Comparison of ENCODE assay signal across 1 cellular context in the genomic region with DNA sequence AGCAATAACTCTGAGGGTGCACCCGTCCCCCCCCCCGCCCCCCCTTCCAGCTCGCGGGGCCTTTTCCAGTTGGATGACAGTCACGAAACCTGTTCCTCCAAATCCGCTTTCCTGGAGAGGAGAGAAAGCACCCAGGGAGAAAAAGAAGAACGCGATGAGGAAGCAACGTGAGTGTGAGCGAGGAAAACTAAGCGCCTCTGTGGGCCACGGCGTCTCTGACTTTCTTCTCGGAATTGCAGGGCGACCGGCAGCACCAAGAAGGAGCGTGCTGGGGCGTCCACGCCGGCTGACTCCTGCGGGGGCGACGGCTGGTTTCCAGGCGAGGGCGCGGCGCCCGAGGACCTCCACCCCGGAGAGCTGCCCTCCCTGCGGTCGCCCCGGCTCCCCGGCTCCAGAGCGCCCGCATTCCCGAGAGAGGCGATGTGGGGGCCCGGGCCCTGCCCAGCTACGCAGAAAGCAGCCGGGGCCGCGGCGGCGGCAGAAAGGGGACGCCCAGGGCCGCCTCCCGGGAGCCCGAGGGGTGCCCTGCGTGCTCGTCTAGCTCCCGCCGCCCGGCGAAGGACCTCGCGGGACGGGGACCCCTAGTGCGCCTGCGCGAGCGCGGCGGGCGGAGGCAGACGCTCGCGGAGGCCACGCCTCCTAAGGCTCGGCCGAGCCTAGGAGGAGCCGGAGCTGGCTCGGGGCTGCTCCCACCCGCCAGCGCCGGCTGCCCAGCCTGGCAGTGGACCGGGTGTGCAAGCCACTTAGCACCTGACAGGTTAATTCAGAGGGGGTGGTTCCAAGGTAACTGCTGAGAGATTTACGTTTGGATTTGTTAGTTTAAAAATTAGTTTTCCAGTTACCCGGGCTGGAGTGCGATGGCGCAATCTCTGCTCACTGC.
TF ChIP-seq lines count a peak whose summit lies in the region.

No MANE protein-coding gene starts in this region.

TF ChIP-seq in K562, 482 proteins besides CTCF, POLR2A, EP300 and RAD21 (continues in another document):
- TF ChIP-seq NFATC3 (IDR thresholded peaks at IDR 0.05) (peak; percentile 100), ZKSCAN3 (CRISPR knock-in tag; IDR thresholded peaks at IDR 0.05) (no peak), POLR2G (IDR thresholded peaks at IDR 0.05; ENCODE audit: low read depth, low read length) (peak; percentile 91), MYNN (IDR thresholded peaks at IDR 0.05) (no peak), MYNN (CRISPR knock-in tag; IDR thresholded peaks at IDR 0.05) (no peak), CCNT2 (IDR thresholded peaks at IDR 0.05; ENCODE audit: borderline replicate concordance, extremely low read depth, insufficient read length, low read depth, low read length) (peak; percentile 54), KDM2B (CRISPR knock-in tag; IDR thresholded peaks at IDR 0.05) (peak; percentile 100), BCOR (IDR thresholded peaks at IDR 0.05) (peak; percentile 94), RB1 (IDR thresholded peaks at IDR 0.05; ENCODE audit: low read depth) (peak; percentile 76), SP1 (CRISPR knock-in tag; IDR thresholded peaks at IDR 0.05) (0 out of 2 replicates have a peak, but pooled peaks have one; percentile 16), TAF1 (IDR thresholded peaks at IDR 0.05; ENCODE audit: control insufficient read depth, extremely low read depth, insufficient read depth, low read length, severe bottlenecking) (peak; percentile 57), KLF16 (IDR thresholded peaks at IDR 0.05) (0 out of 2 replicates have a peak, but pooled peaks have one; percentile 7), CTBP1 (IDR thresholded peaks at IDR 0.05; ENCODE audit: borderline replicate concordance) (peak; percentile 83), RBBP5 (IDR thresholded peaks at IDR 0.05; ENCODE audit: borderline replicate concordance, insufficient read depth, low read length, poor library complexity, severe bottlenecking) (peak; percentile 58), HMGN3 (IDR thresholded peaks at IDR 0.05; ENCODE audit: borderline replicate concordance, extremely low read depth, insufficient read length, low read depth, low read length) (peak; percentile 58), MEF2D (tag; conservative IDR thresholded peaks at IDR 0.05; ENCODE audit: low read depth) (no peak), HNRNPK (IDR thresholded peaks at IDR 0.05; ENCODE audit: low read depth, low read length, poor library complexity, severe bottlenecking) (no peak), MAZ (CRISPR knock-in tag; conservative IDR thresholded peaks at IDR 0.05 in 1 of 2, IDR thresholded peaks at IDR 0.05 in 1 of 2) (peak; percentile 31 to 75; a peak in 3 of 4 replicates), YY1 (IDR thresholded peaks at IDR 0.05; ENCODE audit: borderline replicate concordance in 1 of 3, control insufficient read depth in 1 of 3, extremely low read depth in 1 of 3, insufficient read depth in 3 of 3, insufficient read length in 1 of 3, insufficient replicate concordance in 2 of 3, low read depth in 1 of 3, low read length in 2 of 3) (peak in 1 of 3 experiments; percentile 23), ATF7 (IDR thresholded peaks at IDR 0.05) (0 out of 2 replicates have a peak, but pooled peaks have one; percentile 48), CXXC5 (CRISPR knock-in tag; IDR thresholded peaks at IDR 0.05) (peak; percentile 67; the same call in 1 of the 2 replicates), EGR1 (conservative IDR thresholded peaks at IDR 0.05) (0 out of 2 replicates have a peak, but pooled peaks have one; percentile 20), ZBTB1 (CRISPR knock-in tag; IDR thresholded peaks at IDR 0.05; ENCODE audit: borderline replicate concordance, low read depth) (peak; percentile 68; the same call in 1 of the 2 replicates), MEIS2 (IDR thresholded peaks at IDR 0.05; ENCODE audit: partially characterized antibody) (peak; percentile 61), RBFOX2 (IDR thresholded peaks at IDR 0.05; ENCODE audit: low read depth, low read length) (peak; percentile 88), KAT7 (CRISPR knock-in tag; IDR thresholded peaks at IDR 0.05; ENCODE audit: borderline replicate concordance) (peak; percentile 56; the same call in 1 of the 2 replicates), BRD9 (IDR thresholded peaks at IDR 0.05; ENCODE audit: low read depth, partially characterized antibody) (no peak), ZBTB7A (IDR thresholded peaks at IDR 0.05; ENCODE audit: borderline replicate concordance, control insufficient read depth, low read depth, low read length) (peak; percentile 46; the same call in 1 of the 2 replicates), POLR2AphosphoS2 (IDR thresholded peaks at IDR 0.05; ENCODE audit: low read length) (no peak), SIN3A (IDR thresholded peaks at IDR 0.05; ENCODE audit: borderline replicate concordance in 2 of 2, control insufficient read depth in 1 of 2, low read depth in 2 of 2, low read length in 2 of 2) (0 out of 4 replicates have a peak, but pooled peaks of 1 of the 2 experiments have one; percentile 34)
- TF ChIP-seq, protein P1, sequence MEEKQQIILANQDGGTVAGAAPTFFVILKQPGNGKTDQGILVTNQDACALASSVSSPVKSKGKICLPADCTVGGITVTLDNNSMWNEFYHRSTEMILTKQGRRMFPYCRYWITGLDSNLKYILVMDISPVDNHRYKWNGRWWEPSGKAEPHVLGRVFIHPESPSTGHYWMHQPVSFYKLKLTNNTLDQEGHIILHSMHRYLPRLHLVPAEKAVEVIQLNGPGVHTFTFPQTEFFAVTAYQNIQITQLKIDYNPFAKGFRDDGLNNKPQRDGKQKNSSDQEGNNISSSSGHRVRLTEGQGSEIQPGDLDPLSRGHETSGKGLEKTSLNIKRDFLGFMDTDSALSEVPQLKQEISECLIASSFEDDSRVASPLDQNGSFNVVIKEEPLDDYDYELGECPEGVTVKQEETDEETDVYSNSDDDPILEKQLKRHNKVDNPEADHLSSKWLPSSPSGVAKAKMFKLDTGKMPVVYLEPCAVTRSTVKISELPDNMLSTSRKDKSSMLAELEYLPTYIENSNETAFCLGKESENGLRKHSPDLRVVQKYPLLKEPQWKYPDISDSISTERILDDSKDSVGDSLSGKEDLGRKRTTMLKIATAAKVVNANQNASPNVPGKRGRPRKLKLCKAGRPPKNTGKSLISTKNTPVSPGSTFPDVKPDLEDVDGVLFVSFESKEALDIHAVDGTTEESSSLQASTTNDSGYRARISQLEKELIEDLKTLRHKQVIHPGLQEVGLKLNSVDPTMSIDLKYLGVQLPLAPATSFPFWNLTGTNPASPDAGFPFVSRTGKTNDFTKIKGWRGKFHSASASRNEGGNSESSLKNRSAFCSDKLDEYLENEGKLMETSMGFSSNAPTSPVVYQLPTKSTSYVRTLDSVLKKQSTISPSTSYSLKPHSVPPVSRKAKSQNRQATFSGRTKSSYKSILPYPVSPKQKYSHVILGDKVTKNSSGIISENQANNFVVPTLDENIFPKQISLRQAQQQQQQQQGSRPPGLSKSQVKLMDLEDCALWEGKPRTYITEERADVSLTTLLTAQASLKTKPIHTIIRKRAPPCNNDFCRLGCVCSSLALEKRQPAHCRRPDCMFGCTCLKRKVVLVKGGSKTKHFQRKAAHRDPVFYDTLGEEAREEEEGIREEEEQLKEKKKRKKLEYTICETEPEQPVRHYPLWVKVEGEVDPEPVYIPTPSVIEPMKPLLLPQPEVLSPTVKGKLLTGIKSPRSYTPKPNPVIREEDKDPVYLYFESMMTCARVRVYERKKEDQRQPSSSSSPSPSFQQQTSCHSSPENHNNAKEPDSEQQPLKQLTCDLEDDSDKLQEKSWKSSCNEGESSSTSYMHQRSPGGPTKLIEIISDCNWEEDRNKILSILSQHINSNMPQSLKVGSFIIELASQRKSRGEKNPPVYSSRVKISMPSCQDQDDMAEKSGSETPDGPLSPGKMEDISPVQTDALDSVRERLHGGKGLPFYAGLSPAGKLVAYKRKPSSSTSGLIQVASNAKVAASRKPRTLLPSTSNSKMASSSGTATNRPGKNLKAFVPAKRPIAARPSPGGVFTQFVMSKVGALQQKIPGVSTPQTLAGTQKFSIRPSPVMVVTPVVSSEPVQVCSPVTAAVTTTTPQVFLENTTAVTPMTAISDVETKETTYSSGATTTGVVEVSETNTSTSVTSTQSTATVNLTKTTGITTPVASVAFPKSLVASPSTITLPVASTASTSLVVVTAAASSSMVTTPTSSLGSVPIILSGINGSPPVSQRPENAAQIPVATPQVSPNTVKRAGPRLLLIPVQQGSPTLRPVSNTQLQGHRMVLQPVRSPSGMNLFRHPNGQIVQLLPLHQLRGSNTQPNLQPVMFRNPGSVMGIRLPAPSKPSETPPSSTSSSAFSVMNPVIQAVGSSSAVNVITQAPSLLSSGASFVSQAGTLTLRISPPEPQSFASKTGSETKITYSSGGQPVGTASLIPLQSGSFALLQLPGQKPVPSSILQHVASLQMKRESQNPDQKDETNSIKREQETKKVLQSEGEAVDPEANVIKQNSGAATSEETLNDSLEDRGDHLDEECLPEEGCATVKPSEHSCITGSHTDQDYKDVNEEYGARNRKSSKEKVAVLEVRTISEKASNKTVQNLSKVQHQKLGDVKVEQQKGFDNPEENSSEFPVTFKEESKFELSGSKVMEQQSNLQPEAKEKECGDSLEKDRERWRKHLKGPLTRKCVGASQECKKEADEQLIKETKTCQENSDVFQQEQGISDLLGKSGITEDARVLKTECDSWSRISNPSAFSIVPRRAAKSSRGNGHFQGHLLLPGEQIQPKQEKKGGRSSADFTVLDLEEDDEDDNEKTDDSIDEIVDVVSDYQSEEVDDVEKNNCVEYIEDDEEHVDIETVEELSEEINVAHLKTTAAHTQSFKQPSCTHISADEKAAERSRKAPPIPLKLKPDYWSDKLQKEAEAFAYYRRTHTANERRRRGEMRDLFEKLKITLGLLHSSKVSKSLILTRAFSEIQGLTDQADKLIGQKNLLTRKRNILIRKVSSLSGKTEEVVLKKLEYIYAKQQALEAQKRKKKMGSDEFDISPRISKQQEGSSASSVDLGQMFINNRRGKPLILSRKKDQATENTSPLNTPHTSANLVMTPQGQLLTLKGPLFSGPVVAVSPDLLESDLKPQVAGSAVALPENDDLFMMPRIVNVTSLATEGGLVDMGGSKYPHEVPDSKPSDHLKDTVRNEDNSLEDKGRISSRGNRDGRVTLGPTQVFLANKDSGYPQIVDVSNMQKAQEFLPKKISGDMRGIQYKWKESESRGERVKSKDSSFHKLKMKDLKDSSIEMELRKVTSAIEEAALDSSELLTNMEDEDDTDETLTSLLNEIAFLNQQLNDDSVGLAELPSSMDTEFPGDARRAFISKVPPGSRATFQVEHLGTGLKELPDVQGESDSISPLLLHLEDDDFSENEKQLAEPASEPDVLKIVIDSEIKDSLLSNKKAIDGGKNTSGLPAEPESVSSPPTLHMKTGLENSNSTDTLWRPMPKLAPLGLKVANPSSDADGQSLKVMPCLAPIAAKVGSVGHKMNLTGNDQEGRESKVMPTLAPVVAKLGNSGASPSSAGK (IDR thresholded peaks at IDR 0.05) = peak; percentile 63
- TF ChIP-seq, protein P2, sequence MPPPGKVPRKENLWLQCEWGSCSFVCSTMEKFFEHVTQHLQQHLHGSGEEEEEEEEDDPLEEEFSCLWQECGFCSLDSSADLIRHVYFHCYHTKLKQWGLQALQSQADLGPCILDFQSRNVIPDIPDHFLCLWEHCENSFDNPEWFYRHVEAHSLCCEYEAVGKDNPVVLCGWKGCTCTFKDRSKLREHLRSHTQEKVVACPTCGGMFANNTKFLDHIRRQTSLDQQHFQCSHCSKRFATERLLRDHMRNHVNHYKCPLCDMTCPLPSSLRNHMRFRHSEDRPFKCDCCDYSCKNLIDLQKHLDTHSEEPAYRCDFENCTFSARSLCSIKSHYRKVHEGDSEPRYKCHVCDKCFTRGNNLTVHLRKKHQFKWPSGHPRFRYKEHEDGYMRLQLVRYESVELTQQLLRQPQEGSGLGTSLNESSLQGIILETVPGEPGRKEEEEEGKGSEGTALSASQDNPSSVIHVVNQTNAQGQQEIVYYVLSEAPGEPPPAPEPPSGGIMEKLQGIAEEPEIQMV (tag; conservative IDR thresholded peaks at IDR 0.05; ENCODE audit: low read depth) = no peak
- TF ChIP-seq, protein P3, sequence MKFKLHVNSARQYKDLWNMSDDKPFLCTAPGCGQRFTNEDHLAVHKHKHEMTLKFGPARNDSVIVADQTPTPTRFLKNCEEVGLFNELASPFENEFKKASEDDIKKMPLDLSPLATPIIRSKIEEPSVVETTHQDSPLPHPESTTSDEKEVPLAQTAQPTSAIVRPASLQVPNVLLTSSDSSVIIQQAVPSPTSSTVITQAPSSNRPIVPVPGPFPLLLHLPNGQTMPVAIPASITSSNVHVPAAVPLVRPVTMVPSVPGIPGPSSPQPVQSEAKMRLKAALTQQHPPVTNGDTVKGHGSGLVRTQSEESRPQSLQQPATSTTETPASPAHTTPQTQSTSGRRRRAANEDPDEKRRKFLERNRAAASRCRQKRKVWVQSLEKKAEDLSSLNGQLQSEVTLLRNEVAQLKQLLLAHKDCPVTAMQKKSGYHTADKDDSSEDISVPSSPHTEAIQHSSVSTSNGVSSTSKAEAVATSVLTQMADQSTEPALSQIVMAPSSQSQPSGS (CRISPR knock-in tag; IDR thresholded peaks at IDR 0.05) = no peak
- TF ChIP-seq, protein P4, sequence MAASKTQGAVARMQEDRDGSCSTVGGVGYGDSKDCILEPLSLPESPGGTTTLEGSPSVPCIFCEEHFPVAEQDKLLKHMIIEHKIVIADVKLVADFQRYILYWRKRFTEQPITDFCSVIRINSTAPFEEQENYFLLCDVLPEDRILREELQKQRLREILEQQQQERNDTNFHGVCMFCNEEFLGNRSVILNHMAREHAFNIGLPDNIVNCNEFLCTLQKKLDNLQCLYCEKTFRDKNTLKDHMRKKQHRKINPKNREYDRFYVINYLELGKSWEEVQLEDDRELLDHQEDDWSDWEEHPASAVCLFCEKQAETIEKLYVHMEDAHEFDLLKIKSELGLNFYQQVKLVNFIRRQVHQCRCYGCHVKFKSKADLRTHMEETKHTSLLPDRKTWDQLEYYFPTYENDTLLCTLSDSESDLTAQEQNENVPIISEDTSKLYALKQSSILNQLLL (CRISPR knock-in tag; IDR thresholded peaks at IDR 0.05; ENCODE audit: borderline replicate concordance) = no peak
- TF ChIP-seq, protein P5, sequence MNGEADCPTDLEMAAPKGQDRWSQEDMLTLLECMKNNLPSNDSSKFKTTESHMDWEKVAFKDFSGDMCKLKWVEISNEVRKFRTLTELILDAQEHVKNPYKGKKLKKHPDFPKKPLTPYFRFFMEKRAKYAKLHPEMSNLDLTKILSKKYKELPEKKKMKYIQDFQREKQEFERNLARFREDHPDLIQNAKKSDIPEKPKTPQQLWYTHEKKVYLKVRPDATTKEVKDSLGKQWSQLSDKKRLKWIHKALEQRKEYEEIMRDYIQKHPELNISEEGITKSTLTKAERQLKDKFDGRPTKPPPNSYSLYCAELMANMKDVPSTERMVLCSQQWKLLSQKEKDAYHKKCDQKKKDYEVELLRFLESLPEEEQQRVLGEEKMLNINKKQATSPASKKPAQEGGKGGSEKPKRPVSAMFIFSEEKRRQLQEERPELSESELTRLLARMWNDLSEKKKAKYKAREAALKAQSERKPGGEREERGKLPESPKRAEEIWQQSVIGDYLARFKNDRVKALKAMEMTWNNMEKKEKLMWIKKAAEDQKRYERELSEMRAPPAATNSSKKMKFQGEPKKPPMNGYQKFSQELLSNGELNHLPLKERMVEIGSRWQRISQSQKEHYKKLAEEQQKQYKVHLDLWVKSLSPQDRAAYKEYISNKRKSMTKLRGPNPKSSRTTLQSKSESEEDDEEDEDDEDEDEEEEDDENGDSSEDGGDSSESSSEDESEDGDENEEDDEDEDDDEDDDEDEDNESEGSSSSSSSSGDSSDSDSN (IDR thresholded peaks at IDR 0.05; ENCODE audit: borderline replicate concordance in 1 of 2, low read depth in 2 of 2, low read length in 2 of 2) = no peak
- TF ChIP-seq, protein P6, sequence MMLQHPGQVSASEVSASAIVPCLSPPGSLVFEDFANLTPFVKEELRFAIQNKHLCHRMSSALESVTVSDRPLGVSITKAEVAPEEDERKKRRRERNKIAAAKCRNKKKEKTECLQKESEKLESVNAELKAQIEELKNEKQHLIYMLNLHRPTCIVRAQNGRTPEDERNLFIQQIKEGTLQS (IDR thresholded peaks at IDR 0.05) = peak; percentile 68
- TF ChIP-seq, protein P6 (CRISPR knock-in tag; conservative IDR thresholded peaks at IDR 0.05) = no peak
